23 cellular contexts compared by ENCODE assay signal in genomic region chr18:59428018-59428417, GRCh38.
"Had no signal": no experiment of that assay in that cellular context is flagged by ENCODE, and none has a peak within 500 bp of the region (broad histone marks: within the 10 kb centered on the region; RNA-seq: fewer than 3 reads in every experiment).

No MANE protein-coding gene starts in this region.

- DNase-seq: activated CD4-positive, alpha-beta memory T cell treated with anti-CD3 and anti-CD28 coated beads for 36 hours; activated CD4-positive, alpha-beta T cell treated with anti-CD3 and anti-CD28 coated beads, Interleukin-2, amount 10 ng/mL, durations not matched to agents 7 days and 5 days; activated CD4-positive, CD25-positive, alpha-beta regulatory T cell; activated CD8-positive, alpha-beta memory T cell treated with anti-CD3 and anti-CD28 coated beads for 24 hours; activated effector memory CD4-positive, alpha-beta T cell treated with anti-CD3 and anti-CD28 coated beads, Interleukin-2, amount 50 U/mL, for 16 hours; activated naive CD4-positive, alpha-beta T cell treated with Interleukin-2 at 50 U/mL for 16 hours; activated naive CD8-positive, alpha-beta T cell treated with anti-CD3 and anti-CD28 coated beads, Interleukin-2, amount 50 U/mL, for 24 hours; activated T-cell treated with anti-CD3 and anti-CD28 coated beads, Interleukin-2, amount 50 U/mL, for 4 hours; amygdala; MG63; MV-4-11; NCI-H1092 treated with DMSO at 0.1 percent for 48 hours; NCI-H1417 treated with DMSO at 0.1 percent for 48 hours; NCI-H1694; NCI-H2029; NCI-H2107; NCI-H345; NCI-H510A; NCI-H526 treated with DMSO at 0.1 percent for 48 hours; Peyer's patch; SHP77 treated with DMSO at 0.1 percent for 48 hours; T-cell had no signal

- ATAC-seq: activated naive CD4-positive, alpha-beta T cell treated with anti-CD3 and anti-CD28 coated beads, Interleukin-2, amount 50 U/mL, for 72 hours; activated naive CD8-positive, alpha-beta T cell treated with anti-CD3 and anti-CD28 coated beads, Interleukin-2, amount 50 U/mL, for 24 hours; activated T-cell treated with anti-CD3 and anti-CD28 coated beads, Interleukin-2, amount 50 U/mL, for 4 hours; T-cell had no signal
